8 cellular contexts compared by ENCODE assay signal in the genomic region with DNA sequence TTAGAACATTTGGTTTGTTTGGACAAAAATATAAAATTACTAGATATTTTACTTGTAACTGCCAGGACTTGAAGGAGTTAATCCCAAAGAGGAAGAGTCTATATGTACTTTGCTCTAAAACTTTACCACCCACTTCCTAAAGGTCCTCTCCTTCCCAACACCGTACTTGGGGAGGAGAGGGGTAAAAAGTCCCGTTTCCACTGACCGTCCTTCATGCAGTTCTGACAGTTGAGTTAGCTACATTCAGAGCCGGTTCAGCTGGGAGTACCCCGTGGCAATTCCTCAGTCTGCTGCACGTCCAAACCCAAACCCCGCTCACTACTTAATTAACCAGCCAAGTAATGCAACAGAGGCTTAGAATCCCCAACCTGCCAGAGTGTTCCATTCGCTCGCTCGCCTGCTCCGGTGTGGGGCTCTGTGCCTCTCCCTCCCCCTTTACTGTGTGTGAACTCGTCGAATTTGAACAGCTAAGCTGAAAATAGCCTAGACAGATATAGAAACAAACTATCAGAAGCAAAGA.
DNase-seq lines count a peak whose midpoint lies in the region; ATAC-seq and TF ChIP-seq lines count a peak whose summit lies in the region.

No MANE protein-coding gene starts in this region.

- intact Hi-C loops in gastrocnemius medialis (cut with DNase I; ENCODE audit: low total_unique reads): loop anchor here (2.0 to 10.0 kb wide), 4 partner anchors 148 to 1939 kb away; a partner anchor contains a TSS

- H3K27me3 ChIP-seq in right atrium auricular region (no peaks in the 10 kb centered on the region), gastrocnemius medialis (no peaks in the 10 kb centered on the region)

- TF ChIP-seq POLR2A in gastrocnemius medialis (IDR thresholded peaks at IDR 0.05): no peak

- WGBS in adipose tissue, 3 donors: 2 to 3% (median 2%) methylated on average over 13 of the region's 13 CpGs

- H3K27ac ChIP-seq in adipose tissue (ENCODE audit: low read depth, low read length): peak overlapping the region; percentile 86
- peak overlapping the region; percentile 94 to 96 for H3K27ac ChIP-seq in right atrium auricular region
- H3K27ac ChIP-seq in gastrocnemius medialis: peak overlapping the region; percentile 86 to 91 (median 89)

- peaks cover 0 to 59% of the 10 kb centered on the region in 2 donors for H3K4me1 ChIP-seq in right atrium auricular region
- H3K4me1 ChIP-seq in gastrocnemius medialis: peaks cover 55 to 58% of the 10 kb centered on the region in 2 donors

- in situ Hi-C loops in gastrocnemius medialis (cut with MboI; ENCODE audit: low sequenced_read_pairs in 4 of 4): no loop called here

- ATAC-seq in gastrocnemius medialis (peak; percentile 22 to 40), GM21360 (IDR thresholded peaks at IDR 0.05; ENCODE audit: unreplicated experiment) (no peak)

- TF ChIP-seq CTCF in right atrium auricular region (IDR thresholded peaks at IDR 0.05) (no peak), gastrocnemius medialis (IDR thresholded peaks at IDR 0.05 in 4 of 5, conservative IDR thresholded peaks at IDR 0.05 in 1 of 5) (no peak)

- H3K36me3 ChIP-seq in right atrium auricular region (no peaks in the 10 kb centered on the region), gastrocnemius medialis (no peaks in the 10 kb centered on the region)

- H3K4me3 ChIP-seq in right atrium auricular region: peak overlapping the region; percentile 59 to 70
- peak overlapping the region; percentile 58 to 83 (median 72) for H3K4me3 ChIP-seq in gastrocnemius medialis

- H3K9me3 ChIP-seq in right atrium auricular region: no peaks in the 10 kb centered on the region
- no peaks in the 10 kb centered on the region for H3K9me3 ChIP-seq in gastrocnemius medialis

- peak; percentile 62 for DNase-seq in NCI-H748 (lab: John Stamatoyannopoulos, UW; ENCODE audit: unreplicated experiment)
- no peak for DNase-seq in NCI-H748 treated with DMSO at 0.1 percent for 48 hours (lab: John Stamatoyannopoulos, UW)
- peak; percentile 91 for DNase-seq in RKO (ENCODE audit: low spot score)
- no peak for DNase-seq in right atrium auricular region (ENCODE audit: low spot score)
- peak in 1 of 2 donors; percentile 16 for DNase-seq in gastrocnemius medialis
- no peak for DNase-seq in NCI-H2029 treated with DMSO at 0.1 percent for 48 hours (lab: John Stamatoyannopoulos, UW)

Comparison
In these comparisons a context has a peak if more than half of its experiments do, and no peak if none do; other contexts are left out.
1. DNase-seq: peak in NCI-H748 (single experiment) and RKO (single experiment); none in NCI-H748 treated with DMSO at 0.1 percent for 48 hours (single experiment), right atrium auricular region (single experiment) and NCI-H2029 treated with DMSO at 0.1 percent for 48 hours (single experiment).
2. Peak in every context shown above with its lines, with median percentiles within 50 percentile points of each other: H3K27ac ChIP-seq.